Comparison of ENCODE assay signal across 1 cellular context in the genomic region with DNA sequence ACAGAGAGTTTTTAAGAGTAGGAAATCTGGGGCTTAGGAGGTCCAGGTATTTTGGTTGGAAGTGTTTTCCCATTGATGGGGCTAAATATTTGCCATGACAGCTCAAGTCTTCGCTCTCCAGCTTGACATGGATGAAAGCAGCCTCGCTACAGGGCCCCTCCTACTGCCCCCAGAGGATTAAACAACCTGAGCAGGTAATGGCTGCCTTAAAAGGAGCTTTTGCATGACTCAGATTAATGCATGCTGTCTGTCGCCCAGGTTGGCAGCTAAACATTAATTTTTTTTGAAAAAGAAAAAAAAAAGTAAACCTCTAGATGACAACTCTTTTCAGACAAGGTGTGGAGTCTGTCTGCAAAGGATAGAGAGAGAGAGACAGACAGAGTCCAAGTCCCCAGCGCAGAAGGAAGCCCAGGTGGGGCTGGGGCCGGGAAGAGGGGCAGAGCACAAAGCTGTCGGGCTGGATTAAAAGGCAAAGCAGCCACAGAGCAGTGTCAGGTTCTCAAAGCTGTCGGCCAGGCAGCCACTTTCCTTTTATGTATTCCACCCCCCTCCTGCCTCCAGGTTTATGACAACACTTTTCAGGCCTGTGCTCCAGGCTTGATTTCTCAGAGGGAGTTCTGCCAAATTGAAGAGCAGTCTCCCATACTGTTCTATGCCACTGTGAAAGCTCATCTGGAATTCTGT.
TF ChIP-seq lines count a peak whose summit lies in the region.

No MANE protein-coding gene starts in this region.

TF ChIP-seq in IMR-90, 13 proteins besides CTCF, POLR2A, EP300 and RAD21 (continued from another document):
- TF ChIP-seq, protein P1, sequence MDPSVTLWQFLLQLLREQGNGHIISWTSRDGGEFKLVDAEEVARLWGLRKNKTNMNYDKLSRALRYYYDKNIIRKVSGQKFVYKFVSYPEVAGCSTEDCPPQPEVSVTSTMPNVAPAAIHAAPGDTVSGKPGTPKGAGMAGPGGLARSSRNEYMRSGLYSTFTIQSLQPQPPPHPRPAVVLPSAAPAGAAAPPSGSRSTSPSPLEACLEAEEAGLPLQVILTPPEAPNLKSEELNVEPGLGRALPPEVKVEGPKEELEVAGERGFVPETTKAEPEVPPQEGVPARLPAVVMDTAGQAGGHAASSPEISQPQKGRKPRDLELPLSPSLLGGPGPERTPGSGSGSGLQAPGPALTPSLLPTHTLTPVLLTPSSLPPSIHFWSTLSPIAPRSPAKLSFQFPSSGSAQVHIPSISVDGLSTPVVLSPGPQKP (IDR thresholded peaks at IDR 0.05; ENCODE audit: borderline replicate concordance, low read depth, low read length), result no peak
- no peak for TF ChIP-seq MAZ (IDR thresholded peaks at IDR 0.05; ENCODE audit: borderline replicate concordance, low read depth, low read length)
